29 cellular contexts compared by ENCODE assay signal in the genomic region with DNA sequence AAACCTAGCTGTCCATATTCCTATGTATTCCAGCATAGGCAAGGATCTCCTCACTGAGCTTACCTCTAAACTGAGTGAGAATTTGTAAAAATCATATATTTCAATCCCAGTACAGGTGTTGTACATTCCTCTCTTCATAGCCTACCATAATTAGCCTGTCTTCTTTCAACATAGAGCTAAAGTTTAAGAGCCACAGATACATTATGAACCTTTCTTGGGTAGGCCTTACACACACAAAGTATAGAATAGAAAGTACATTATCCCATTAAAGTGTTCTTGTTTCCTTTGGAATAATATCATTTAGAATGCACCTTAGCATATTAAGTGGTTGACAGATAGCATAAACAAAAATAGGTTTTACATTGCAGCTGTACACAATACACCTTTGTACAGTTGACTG.
"Had no signal": no experiment of that assay in that cellular context is flagged by ENCODE, and none has a peak within 500 bp of the region (broad histone marks: within the 10 kb centered on the region; RNA-seq: fewer than 3 reads in every experiment).

No MANE protein-coding gene starts in this region.

- H3K4me1 Mint-ChIP-seq: activated CD4-positive, alpha-beta memory T cell treated with anti-CD3 and anti-CD28 coated beads, Interleukin-2, amount 10 ng/mL, durations not matched to agents 7 days and 5 days; activated CD4-positive, alpha-beta T cell treated with anti-CD3 and anti-CD28 coated beads, Interleukin-2, amount 10 ng/mL, durations not matched to agents 24 days and 14 days; activated T-helper 17 cell treated with anti-CD3 and anti-CD28 coated beads, Interleukin-2, amount 50 U/mL, for 72 hours had no signal

- H3K9me3 Mint-ChIP-seq: activated CD4-positive, alpha-beta memory T cell treated with anti-CD3 and anti-CD28 coated beads, Interleukin-2, amount 10 ng/mL, durations not matched to agents 7 days and 5 days; activated CD4-positive, alpha-beta T cell treated with anti-CD3 and anti-CD28 coated beads, Interleukin-2, amount 10 ng/mL, durations not matched to agents 24 days and 14 days; activated T-cell treated with anti-CD3 and anti-CD28 coated beads, Interleukin-2, amount 50 U/mL, for 24 hours; activated T-helper 17 cell treated with anti-CD3 and anti-CD28 coated beads, Interleukin-2, amount 50 U/mL, for 72 hours; dendritic cell treated with granulocyte-macrophage colony-stimulating factor and Interleukin-4, amounts not matched to agents 40 ng/mL and 50 ng/mL, for 4 days; endodermal cell; T-helper 2 cell treated with Interferon-gamma antibody and Interleukin-4, amounts not matched to agents 5 μg/mL and 100 μg/mL, for 36 hours had no signal

- H3K27ac Mint-ChIP-seq: activated CD4-positive, alpha-beta memory T cell treated with anti-CD3 and anti-CD28 coated beads, Interleukin-2, amount 10 ng/mL, durations not matched to agents 7 days and 5 days; activated CD4-positive, alpha-beta T cell treated with anti-CD3 and anti-CD28 coated beads for 36 hours; activated CD4-positive, alpha-beta T cell treated with anti-CD3 and anti-CD28 coated beads, Interleukin-2, amount 10 ng/mL, durations not matched to agents 24 days and 14 days; activated naive CD8-positive, alpha-beta T cell; activated T-cell treated with anti-CD3 and anti-CD28 coated beads, Interleukin-2, amount 50 U/mL, for 24 hours; activated T-helper 17 cell treated with anti-CD3 and anti-CD28 coated beads, Interleukin-2, amount 50 U/mL, for 72 hours; dendritic cell treated with granulocyte-macrophage colony-stimulating factor and Interleukin-4, amounts not matched to agents 40 ng/mL and 50 ng/mL, for 4 days; endodermal cell; T-helper 17 cell; T-helper 2 cell treated with Interferon-gamma antibody and Interleukin-4, amounts not matched to agents 5 μg/mL and 100 μg/mL, for 36 hours had no signal

- DNase-seq: activated CD4-positive, alpha-beta memory T cell treated with anti-CD3 and anti-CD28 coated beads, Interleukin-2, amount 10 ng/mL, durations not matched to agents 7 days and 5 days; activated CD4-positive, alpha-beta T cell treated with anti-CD3 and anti-CD28 coated beads for 36 hours; activated CD4-positive, alpha-beta T cell treated with anti-CD3 and anti-CD28 coated beads, Interleukin-2, amount 10 ng/mL, durations not matched to agents 24 days and 14 days; activated CD4-positive, CD25-positive, alpha-beta regulatory T cell; activated CD4-positive, CD25-positive, alpha-beta regulatory T cell treated with anti-CD3 and anti-CD28 coated beads, Interleukin-2, amount 50 U/mL, for 72 hours; activated CD8-positive, alpha-beta memory T cell treated with anti-CD3 and anti-CD28 coated beads, Interleukin-2, amount 50 U/mL, for 48 hours; activated effector memory CD4-positive, alpha-beta T cell treated with Interleukin-2 at 50 U/mL for 16 hours; activated gamma-delta T cell treated with Interleukin-2 at 50 U/mL for 16 hours; activated naive CD4-positive, alpha-beta T cell treated with anti-CD3 and anti-CD28 coated beads, Interleukin-2, amount 50 U/mL, for 16 hours; activated naive CD4-positive, alpha-beta T cell treated with Interleukin-2 at 50 U/mL for 16 hours; activated T-cell treated with anti-CD3 and anti-CD28 coated beads for 4 hours; activated T-cell treated with anti-CD3 and anti-CD28 coated beads, Interleukin-2, amount 50 U/mL, for 24 hours; amniotic stem cell; anterior cingulate cortex; central memory CD4-positive, alpha-beta T cell; dorsolateral prefrontal cortex; effector memory CD4-positive, alpha-beta T cell; endodermal cell; foreskin fibroblast; head of caudate nucleus; T-helper 1 cell; T-helper 17 cell; T1000 had no signal

- H3K27ac ChIP-seq: coronary artery had no signal

- H3K36me3 Mint-ChIP-seq: activated naive CD8-positive, alpha-beta T cell had no signal

- ATAC-seq: activated CD4-positive, alpha-beta T cell treated with anti-CD3 and anti-CD28 coated beads for 36 hours; activated T-helper 17 cell treated with anti-CD3 and anti-CD28 coated beads, Interleukin-2, amount 50 U/mL, for 72 hours; esophagus mucosa; T-helper 17 cell had no signal

- H3K4me3 Mint-ChIP-seq: activated CD4-positive, alpha-beta memory T cell treated with anti-CD3 and anti-CD28 coated beads, Interleukin-2, amount 10 ng/mL, durations not matched to agents 7 days and 5 days; activated CD4-positive, alpha-beta T cell treated with anti-CD3 and anti-CD28 coated beads for 36 hours; activated CD4-positive, alpha-beta T cell treated with anti-CD3 and anti-CD28 coated beads, Interleukin-2, amount 10 ng/mL, durations not matched to agents 24 days and 14 days; activated naive CD8-positive, alpha-beta T cell; activated T-cell treated with anti-CD3 and anti-CD28 coated beads, Interleukin-2, amount 50 U/mL, for 24 hours; activated T-helper 17 cell treated with anti-CD3 and anti-CD28 coated beads, Interleukin-2, amount 50 U/mL, for 72 hours; dendritic cell treated with granulocyte-macrophage colony-stimulating factor and Interleukin-4, amounts not matched to agents 40 ng/mL and 50 ng/mL, for 4 days; endodermal cell; T-helper 17 cell; T-helper 2 cell treated with Interferon-gamma antibody and Interleukin-4, amounts not matched to agents 5 μg/mL and 100 μg/mL, for 36 hours had no signal

- H3K27me3 Mint-ChIP-seq: activated CD4-positive, alpha-beta memory T cell treated with anti-CD3 and anti-CD28 coated beads, Interleukin-2, amount 10 ng/mL, durations not matched to agents 7 days and 5 days; activated CD4-positive, alpha-beta T cell treated with anti-CD3 and anti-CD28 coated beads for 36 hours; activated naive CD8-positive, alpha-beta T cell; activated T-helper 17 cell treated with anti-CD3 and anti-CD28 coated beads, Interleukin-2, amount 50 U/mL, for 72 hours; dendritic cell treated with granulocyte-macrophage colony-stimulating factor and Interleukin-4, amounts not matched to agents 40 ng/mL and 50 ng/mL, for 4 days had no signal
